Comparison of ENCODE assay signal across 8 cellular contexts in the genomic region with DNA sequence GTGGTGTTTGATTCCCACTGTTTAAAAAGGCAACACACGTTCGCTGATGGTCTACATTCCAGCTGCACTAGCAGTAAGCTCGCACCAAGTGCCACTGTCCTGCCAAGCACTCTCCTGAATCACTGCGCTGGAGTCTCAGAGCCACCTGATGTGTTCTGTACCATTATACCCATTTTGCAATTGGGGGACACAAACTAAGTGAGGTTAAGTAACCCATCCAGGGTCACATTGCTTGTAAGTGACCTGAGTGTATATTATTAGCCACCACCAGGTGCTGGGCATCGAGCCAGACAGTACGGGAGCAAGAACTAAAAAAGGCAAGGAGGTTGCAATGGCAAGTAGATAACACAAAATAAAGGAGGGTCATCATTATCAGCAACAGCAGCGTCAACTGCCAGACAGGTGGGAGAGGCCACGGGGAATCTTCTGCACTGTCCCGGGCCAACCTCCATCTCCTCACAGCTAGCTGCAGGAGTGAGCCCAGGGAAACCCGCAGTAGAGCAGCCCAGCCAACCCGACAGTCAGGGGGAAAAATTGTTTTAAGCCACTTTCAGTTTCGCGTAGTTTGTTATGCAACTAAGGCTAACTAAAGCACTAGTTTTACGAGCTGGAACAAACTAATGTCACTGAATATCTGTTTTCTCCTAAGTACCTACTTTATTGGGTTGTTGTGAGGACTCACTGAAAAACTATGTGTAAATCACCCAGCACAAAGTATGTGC. TPM values are rescaled to one million over a fixed set of nuclear protein-coding genes. Genes with fewer than 3 reads are reported as not detected.
A peak's percentile ranks its signal among the peaks of the same experiment; 100 is the strongest.
DNase-seq lines count a peak whose midpoint lies in the region; ATAC-seq and TF ChIP-seq lines count a peak whose summit lies in the region.

No MANE protein-coding gene starts in this region.

- CTCF ChIA-PET in activated CD8-positive, alpha-beta T cell treated with anti-CD3 and anti-CD28 coated beads, Interleukin-2, amount 10 ng/mL, durations not matched to agents 7 days and 5 days (lab: Charles Lee): interaction anchor here (2.4 kb wide), 1 partner anchor 43 kb away, joined by 7 read pairs; no protein-coding TSS in a partner anchor
- CTCF ChIA-PET in activated naive CD4-positive, alpha-beta T cell treated with anti-CD3 and anti-CD28 coated beads for 36 hours (lab: Charles Lee): interaction anchor here (0.6 kb wide), 1 partner anchor 137 kb away, joined by 3 read pairs; no protein-coding TSS in a partner anchor

- H3K36me3 Mint-ChIP-seq in activated T-cell treated with anti-CD3 and anti-CD28 coated beads, Interleukin-2, amount 50 U/mL, for 24 hours (ENCODE audit: low read depth): no peaks in the 10 kb centered on the region
- H3K36me3 Mint-ChIP-seq in activated CD8-positive, alpha-beta T cell treated with anti-CD3 and anti-CD28 coated beads, Interleukin-2, amount 10 ng/mL, durations not matched to agents 7 days and 5 days (ENCODE audit: low read depth): no peaks in the 10 kb centered on the region
- H3K36me3 Mint-ChIP-seq in activated naive CD4-positive, alpha-beta T cell treated with anti-CD3 and anti-CD28 coated beads for 36 hours (ENCODE audit: low read depth): no peaks in the 10 kb centered on the region

- H3K4me1 Mint-ChIP-seq in activated T-cell treated with anti-CD3 and anti-CD28 coated beads, Interleukin-2, amount 50 U/mL, for 24 hours (ENCODE audit: low read depth): peaks cover 11% of the 10 kb centered on the region
- peaks cover 4% of the 10 kb centered on the region for H3K4me1 Mint-ChIP-seq in activated CD8-positive, alpha-beta T cell treated with anti-CD3 and anti-CD28 coated beads, Interleukin-2, amount 10 ng/mL, durations not matched to agents 7 days and 5 days (ENCODE audit: low read depth)
- peaks cover 7% of the 10 kb centered on the region for H3K4me1 Mint-ChIP-seq in activated naive CD4-positive, alpha-beta T cell treated with anti-CD3 and anti-CD28 coated beads for 36 hours (ENCODE audit: low read depth)

- no peaks in the 10 kb centered on the region for H3K36me3 ChIP-seq in HAP-1 (replicated peaks)
- no peaks in the 10 kb centered on the region for H3K36me3 ChIP-seq in cardiac muscle cell

- intact Hi-C loops in activated naive CD4-positive, alpha-beta T cell treated with anti-CD3 and anti-CD28 coated beads for 36 hours (cut with micrococcal nuclease): no loop called here

- ATAC-seq in esophagus mucosa: no peak
- no peak for ATAC-seq in activated CD8-positive, alpha-beta T cell treated with anti-CD3 and anti-CD28 coated beads, Interleukin-2, amount 10 ng/mL, durations not matched to agents 7 days and 5 days

- H3K4me3 ChIP-seq in HAP-1: peak overlapping the region; percentile 63
- peak overlapping the region; percentile 45 for H3K4me3 ChIP-seq in cardiac muscle cell

- TF ChIP-seq CTCF in cardiac muscle cell (IDR thresholded peaks at IDR 0.05; ENCODE audit: low read depth, low read length): no peak

- in situ Hi-C loops in HAP-1 (cut with MboI; ENCODE audit: low sequenced_read_pairs): no loop called here

- H3K27me3 ChIP-seq in HAP-1 (ENCODE audit: low read depth) (no peaks in the 10 kb centered on the region), cardiac muscle cell (peaks cover 14% of the 10 kb centered on the region)

- DNase-seq in HAP-1 (ENCODE audit: low spot score in 2 of 2) (peak; percentile 40 to 57), NOMO-1 treated with dmso at 0.1 percent for 144 hours (lab: John Stamatoyannopoulos, UW; ENCODE audit: unreplicated experiment) (peak; percentile 51), cardiac muscle cell (ENCODE audit: low read depth in 1 of 2, low spot score in 1 of 2) (peak in 1 of 2 donors; percentile 49), renal cortical epithelial cell (ENCODE audit: low read depth) (peak; percentile 96)
- DNase-seq in activated T-cell treated with anti-CD3 and anti-CD28 coated beads, Interleukin-2, amount 50 U/mL, for 24 hours: no peak
- DNase-seq in activated CD8-positive, alpha-beta T cell treated with anti-CD3 and anti-CD28 coated beads, Interleukin-2, amount 10 ng/mL, durations not matched to agents 7 days and 5 days: no peak
- DNase-seq in activated naive CD4-positive, alpha-beta T cell treated with anti-CD3 and anti-CD28 coated beads for 36 hours: no peak

- peak overlapping the region; percentile 31 for H3K27ac ChIP-seq in cardiac muscle cell

- H3K27me3 Mint-ChIP-seq in activated T-cell treated with anti-CD3 and anti-CD28 coated beads, Interleukin-2, amount 50 U/mL, for 24 hours: peaks cover 64% of the 10 kb centered on the region
- peaks cover 51% of the 10 kb centered on the region for H3K27me3 Mint-ChIP-seq in activated CD8-positive, alpha-beta T cell treated with anti-CD3 and anti-CD28 coated beads, Interleukin-2, amount 10 ng/mL, durations not matched to agents 7 days and 5 days (ENCODE audit: low read depth)
- H3K27me3 Mint-ChIP-seq in activated naive CD4-positive, alpha-beta T cell treated with anti-CD3 and anti-CD28 coated beads for 36 hours (ENCODE audit: low read depth): peaks cover 37% of the 10 kb centered on the region

- H3K4me1 ChIP-seq in HAP-1 (peaks cover 7% of the 10 kb centered on the region; the same call in 1 of the 2 replicates), cardiac muscle cell (ENCODE audit: low read depth) (peaks cover 16% of the 10 kb centered on the region)

- H3K4me3 Mint-ChIP-seq in activated T-cell treated with anti-CD3 and anti-CD28 coated beads, Interleukin-2, amount 50 U/mL, for 24 hours: no peak overlapping the region
- no peak overlapping the region for H3K4me3 Mint-ChIP-seq in activated CD8-positive, alpha-beta T cell treated with anti-CD3 and anti-CD28 coated beads, Interleukin-2, amount 10 ng/mL, durations not matched to agents 7 days and 5 days
- H3K4me3 Mint-ChIP-seq in activated naive CD4-positive, alpha-beta T cell treated with anti-CD3 and anti-CD28 coated beads for 36 hours: no peak overlapping the region

- no peaks in the 10 kb centered on the region for H3K9me3 ChIP-seq in HAP-1
- no peaks in the 10 kb centered on the region for H3K9me3 ChIP-seq in cardiac muscle cell (ENCODE audit: low read depth)

- no peak overlapping the region for H3K27ac Mint-ChIP-seq in activated T-cell treated with anti-CD3 and anti-CD28 coated beads, Interleukin-2, amount 50 U/mL, for 24 hours
- H3K27ac Mint-ChIP-seq in activated CD8-positive, alpha-beta T cell treated with anti-CD3 and anti-CD28 coated beads, Interleukin-2, amount 10 ng/mL, durations not matched to agents 7 days and 5 days: no peak overlapping the region
- no peak overlapping the region for H3K27ac Mint-ChIP-seq in activated naive CD4-positive, alpha-beta T cell treated with anti-CD3 and anti-CD28 coated beads for 36 hours

- POLR2A ChIA-PET in activated CD8-positive, alpha-beta T cell treated with anti-CD3 and anti-CD28 coated beads, Interleukin-2, amount 10 ng/mL, durations not matched to agents 7 days and 5 days (lab: Charles Lee): no interaction called here

- H3K9me3 Mint-ChIP-seq in activated T-cell treated with anti-CD3 and anti-CD28 coated beads, Interleukin-2, amount 50 U/mL, for 24 hours: no peaks in the 10 kb centered on the region
- H3K9me3 Mint-ChIP-seq in activated CD8-positive, alpha-beta T cell treated with anti-CD3 and anti-CD28 coated beads, Interleukin-2, amount 10 ng/mL, durations not matched to agents 7 days and 5 days (ENCODE audit: insufficient read depth): no peaks in the 10 kb centered on the region
- H3K9me3 Mint-ChIP-seq in activated naive CD4-positive, alpha-beta T cell treated with anti-CD3 and anti-CD28 coated beads for 36 hours: no peaks in the 10 kb centered on the region

RNA-seq across cellular contexts. Expression of gene CPVL, which starts 0.7 kb away (rescaled TPM):
- total RNA-seq in cardiac muscle cell: 30.6 and 49.5 TPM in 2 replicates
- polyA plus RNA-seq in cardiac muscle cell: 75.3 and 95.2 TPM in 2 replicates
- total RNA-seq in renal cortical epithelial cell: 18.2 and 23.2 TPM in 2 replicates
- total RNA-seq in esophagus mucosa: 5.0 TPM
- not detected for total RNA-seq in activated CD8-positive, alpha-beta T cell treated with anti-CD3 and anti-CD28 coated beads, Interleukin-2, amount 10 ng/mL, durations not matched to agents 7 days and 5 days
- total RNA-seq in activated naive CD4-positive, alpha-beta T cell treated with anti-CD3 and anti-CD28 coated beads for 36 hours: not detected

RNA-seq across cellular contexts. Expression of gene CHN2, which starts 47.5 kb away (rescaled TPM):
- total RNA-seq in cardiac muscle cell: 19.0 and 30.5 TPM in 2 replicates
- polyA plus RNA-seq in cardiac muscle cell: 15.8 and 16.0 TPM in 2 replicates
- total RNA-seq in renal cortical epithelial cell: 3.5 TPM in 2 replicates
- 1.6 TPM for total RNA-seq in esophagus mucosa
- total RNA-seq in activated CD8-positive, alpha-beta T cell treated with anti-CD3 and anti-CD28 coated beads, Interleukin-2, amount 10 ng/mL, durations not matched to agents 7 days and 5 days: 1 to 10 TPM; 8.7 to 9.2 TPM
- not detected for total RNA-seq in activated naive CD4-positive, alpha-beta T cell treated with anti-CD3 and anti-CD28 coated beads for 36 hours

Comparison
In these comparisons a context has a peak if more than half of its experiments do, and no peak if none do; other contexts are left out.
1. DNase-seq: peak in HAP-1 (2 of 2), NOMO-1 treated with dmso at 0.1 percent for 144 hours (single experiment) and renal cortical epithelial cell (single experiment); none in activated T-cell treated with anti-CD3 and anti-CD28 coated beads, Interleukin-2, amount 50 U/mL, for 24 hours (single experiment), activated CD8-positive, alpha-beta T cell treated with anti-CD3 and anti-CD28 coated beads, Interleukin-2, amount 10 ng/mL, durations not matched to agents 7 days and 5 days (single experiment) and activated naive CD4-positive, alpha-beta T cell treated with anti-CD3 and anti-CD28 coated beads for 36 hours (single experiment).